1 cellular context compared by ENCODE assay signal in genomic region chr5:93675458-93676450, GRCh38.
TF ChIP-seq lines count a peak whose summit lies in the region.

No MANE protein-coding gene starts in this region.

TF ChIP-seq in GM12878, 131 proteins besides CTCF, POLR2A, EP300 and RAD21 (continued from another document):
- peak; percentile 68 for TF ChIP-seq MTA2 (IDR thresholded peaks at IDR 0.05; ENCODE audit: low read depth)
